18 cellular contexts compared by ENCODE assay signal in genomic region chr7:32150039-32150438, GRCh38.
DNase-seq lines count a peak whose midpoint lies in the region; ATAC-seq and TF ChIP-seq lines count a peak whose summit lies in the region.
"Had no signal": no experiment of that assay in that cellular context is flagged by ENCODE, and none has a peak within 500 bp of the region (broad histone marks: within the 10 kb centered on the region; RNA-seq: fewer than 3 reads in every experiment).

No MANE protein-coding gene starts in this region.

- no peaks in the 10 kb centered on the region for H3K27me3 Mint-ChIP-seq in CD8-positive, alpha-beta T cell (ENCODE audit: low read depth)
- H3K27me3 Mint-ChIP-seq: B cell; CD4-positive, CD25-positive, alpha-beta regulatory T cell had no signal

- H3K4me1 Mint-ChIP-seq in CD8-positive, alpha-beta T cell (ENCODE audit: low read depth): no peaks in the 10 kb centered on the region
- H3K4me1 Mint-ChIP-seq: B cell; CD4-positive, CD25-positive, alpha-beta regulatory T cell; CD8-positive, alpha-beta memory T cell had no signal

- H3K4me1 ChIP-seq in right cardiac atrium (ENCODE audit: control insufficient read depth, insufficient read depth, low read length): peaks cover 3% of the 10 kb centered on the region
- no peaks in the 10 kb centered on the region for H3K4me1 ChIP-seq in CD8-positive, alpha-beta T cell (ENCODE audit: insufficient read depth, low read length)
- H3K4me1 ChIP-seq: BLaER1, HAP-1 had no signal

- 64% methylated on average over 3 of the region's 3 CpGs for WGBS in right cardiac atrium

- H3K4me3 ChIP-seq in right cardiac atrium (ENCODE audit: low read length): no peak overlapping the region
- H3K4me3 ChIP-seq in CD8-positive, alpha-beta T cell (ENCODE audit: low read depth, low read length): no peak overlapping the region
- H3K4me3 ChIP-seq: BLaER1, HAP-1 had no signal

- H3K4me3 Mint-ChIP-seq in CD8-positive, alpha-beta T cell: no peak overlapping the region
- H3K4me3 Mint-ChIP-seq: B cell; CD4-positive, CD25-positive, alpha-beta regulatory T cell; CD8-positive, alpha-beta memory T cell had no signal

- DNase-seq in DMS53 (lab: John Stamatoyannopoulos, UW): peak; percentile 12
- no peak for DNase-seq in DMS53 treated with DMSO at 0.1 percent for 48 hours (lab: John Stamatoyannopoulos, UW; ENCODE audit: unreplicated experiment)
- peak; percentile 83 for DNase-seq in cardiac septum (ENCODE audit: low spot score)
- peak; percentile 35 for DNase-seq in left cardiac atrium
- DNase-seq in right cardiac atrium: peak in 2 of 3 donors; percentile 14 to 52
- no peak for DNase-seq in middle frontal gyrus (ENCODE audit: extremely low spot score, low spot score)
- no peak for DNase-seq in CD8-positive, alpha-beta T cell
- DNase-seq: CD4-positive, CD25-positive, alpha-beta regulatory T cell; CD8-positive, alpha-beta memory T cell; DMS 273 treated with DMSO at 0.1 percent for 48 hours; DND-41; GOT3 had no signal

- H3K27ac ChIP-seq in right cardiac atrium (ENCODE audit: low read length): peak overlapping the region; percentile 42
- H3K27ac ChIP-seq in CD8-positive, alpha-beta T cell (ENCODE audit: low read depth, low read length): no peak overlapping the region
- H3K27ac ChIP-seq: 22Rv1, BLaER1, C4-2B had no signal

- no peaks in the 10 kb centered on the region for H3K27me3 ChIP-seq in right cardiac atrium (ENCODE audit: control insufficient read depth, insufficient read depth)
- H3K27me3 ChIP-seq in CD8-positive, alpha-beta T cell (ENCODE audit: insufficient read depth, low read length): no peaks in the 10 kb centered on the region
- H3K27me3 ChIP-seq: BLaER1 had no signal

- ATAC-seq in left cardiac atrium (peak; percentile 81 to 89), right cardiac atrium (peak; percentile 71), HG02798 (IDR thresholded peaks at IDR 0.05; ENCODE audit: poor library complexity, unreplicated experiment) (no peak)
- no peak for ATAC-seq in CD8-positive, alpha-beta T cell

- H3K9me3 Mint-ChIP-seq in CD8-positive, alpha-beta T cell: no peaks in the 10 kb centered on the region

- H3K36me3 ChIP-seq in CD8-positive, alpha-beta T cell (ENCODE audit: insufficient read depth, low read length): no peaks in the 10 kb centered on the region
- H3K36me3 ChIP-seq: BLaER1, HAP-1 had no signal

- H3K9me3 ChIP-seq in right cardiac atrium (ENCODE audit: control insufficient read depth, low read length): no peaks in the 10 kb centered on the region
- no peaks in the 10 kb centered on the region for H3K9me3 ChIP-seq in CD8-positive, alpha-beta T cell (ENCODE audit: low read length)
- H3K9me3 ChIP-seq: HAP-1 had no signal

- CTCF ChIA-PET in CD8-positive, alpha-beta T cell (lab: Charles Lee): no interaction called here

- POLR2A ChIA-PET in CD8-positive, alpha-beta T cell (lab: Charles Lee): no interaction called here

- H3K36me3 Mint-ChIP-seq in CD8-positive, alpha-beta T cell: no peaks in the 10 kb centered on the region
- H3K36me3 Mint-ChIP-seq: CD4-positive, CD25-positive, alpha-beta regulatory T cell; CD8-positive, alpha-beta memory T cell had no signal

- no peak for TF ChIP-seq CTCF in CD8-positive, alpha-beta T cell (IDR thresholded peaks at IDR 0.05)

- no peak overlapping the region for H3K27ac Mint-ChIP-seq in CD8-positive, alpha-beta T cell
- H3K27ac Mint-ChIP-seq: B cell; CD4-positive, CD25-positive, alpha-beta regulatory T cell; CD8-positive, alpha-beta memory T cell had no signal

- intact Hi-C loops in cardiac septum (cut with DNase I) (loop anchor here (5.0 kb wide), 1 partner anchor 58 kb away; no protein-coding TSS in a partner anchor), left cardiac atrium (cut with DNase I) (loop anchor here in 1 of 2 donors (5.0 kb wide), 1 partner anchor 78 kb away; the partner anchor contains the start of gene PDE1C), right cardiac atrium (cut with DNase I) (loop anchor here in 3 of 4 donors (10.0 kb wide), 1 partner anchor 75 kb away; the partner anchor contains the start of gene PDE1C (in 3 of the 3))
- intact Hi-C loops in CD8-positive, alpha-beta T cell (cut with DNase I, micrococcal nuclease): no loop called here

Comparison
In these comparisons a context has a peak if more than half of its experiments do, and no peak if none do; other contexts are left out.
1. DNase-seq: peak in DMS53 (single experiment), cardiac septum (single experiment), left cardiac atrium (single experiment) and right cardiac atrium (2 of 3); none in DMS53 treated with DMSO at 0.1 percent for 48 hours (single experiment), middle frontal gyrus (single experiment) and CD8-positive, alpha-beta T cell (0 of 7).
2. ATAC-seq: peak in left cardiac atrium (2 of 2) and right cardiac atrium (2 of 2); none in HG02798 (single experiment) and CD8-positive, alpha-beta T cell (single experiment).
3. intact Hi-C loops: an anchor here in cardiac septum (5.0 kb wide) and right cardiac atrium (10.0 kb wide); none called in CD8-positive, alpha-beta T cell.